ENCODE assay signal across 26 cellular contexts in the genomic region with DNA sequence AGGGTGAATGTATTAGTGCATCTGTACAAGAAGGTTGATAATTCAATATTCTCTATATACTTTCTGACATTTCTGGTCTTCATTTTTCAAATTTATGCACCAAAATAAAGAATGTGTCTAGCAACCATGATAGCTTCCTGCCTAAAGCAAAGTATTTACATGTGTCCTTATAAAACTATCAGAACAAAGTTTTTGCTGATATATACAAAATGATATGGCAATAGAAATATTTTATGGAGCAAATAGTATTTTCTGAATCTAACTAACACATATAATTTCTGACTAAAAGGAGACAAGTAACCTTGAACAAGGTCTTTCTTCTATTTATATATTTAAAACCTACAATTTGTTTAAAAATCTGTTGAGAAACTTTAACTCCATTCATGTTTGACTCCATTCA.
A peak's percentile ranks its signal among the peaks of the same experiment; 100 is the strongest.
DNase-seq lines count a peak whose midpoint lies in the region; ATAC-seq, FAIRE-seq and TF ChIP-seq lines count a peak whose summit lies in the region.
"Had no signal": no experiment of that assay in that cellular context is flagged by ENCODE, and none has a peak within 500 bp of the region (broad histone marks: within the 10 kb centered on the region; RNA-seq: fewer than 3 reads in every experiment).

No MANE protein-coding gene starts in this region.

- peaks cover 0 to 4% (median 0%) of the 10 kb centered on the region in 5 donors for H3K27me3 Mint-ChIP-seq in naive thymus-derived CD4-positive, alpha-beta T cell
- H3K27me3 Mint-ChIP-seq: CD4-positive, alpha-beta memory T cell; CD4-positive, CD25-positive, alpha-beta regulatory T cell; CD8-positive, alpha-beta memory T cell had no signal

- H3K9me3 Mint-ChIP-seq in naive thymus-derived CD4-positive, alpha-beta T cell, result no peaks in the 10 kb centered on the region
- H3K9me3 Mint-ChIP-seq: CD14-positive monocyte; CD4-positive, alpha-beta memory T cell; CD4-positive, CD25-positive, alpha-beta regulatory T cell; CD8-positive, alpha-beta memory T cell had no signal

- BruUV-seq in HepG2 (replicated peaks; lab: Mats Ljungman, UMichigan) (no TSS peak), IMR-90 (replicated peaks; lab: Mats Ljungman, UMichigan) (no TSS peak)

- no peak overlapping the region for H3K23ac ChIP-seq in IMR-90 (ENCODE audit: low read depth, low read length)

- DNase-seq in HepG2 (ENCODE audit: low spot score) (no peak), right lobe of liver (no peak), IMR-90 (no peak), hypothalamus (lab: John Stamatoyannopoulos, UW) (no peak)
- no peak for DNase-seq in naive thymus-derived CD4-positive, alpha-beta T cell
- DNase-seq in stimulated activated CD4-positive, alpha-beta T cell treated with anti-CD3 and anti-CD28 coated beads, Interleukin-2, amount 100 ng/mL, for 24 hours, result no peak
- DNase-seq: ACHN, BE2C, C1 segment of cervical spinal cord, COR-L47, DMS 273 treated with DMSO at 0.1 percent for 48 hours, DMS153, DMS53, DMS79, DND-41, EL, GF-D8 had no signal

- H2AFZ ChIP-seq in HepG2 (ENCODE audit: low read length), result no peak overlapping the region
- H2AFZ ChIP-seq in IMR-90 (replicated peaks; ENCODE audit: low read length, poor library complexity), result no peak overlapping the region

- no peak overlapping the region for H2BK5ac ChIP-seq in IMR-90 (ENCODE audit: low read depth, low read length, poor library complexity, severe bottlenecking)

- no peak for TF ChIP-seq EP300 in HepG2 (IDR thresholded peaks at IDR 0.05; ENCODE audit: low read depth in 2 of 2, low read length in 2 of 2)
- TF ChIP-seq EP300 in HepG2 (CRISPR knock-in tag; IDR thresholded peaks at IDR 0.05; ENCODE audit: borderline replicate concordance), result no peak

- H2AK9ac ChIP-seq in IMR-90 (replicated peaks; ENCODE audit: low read depth, low read length, poor library complexity), result no peak overlapping the region

- H3K56ac ChIP-seq in IMR-90 (ENCODE audit: extremely low read depth, insufficient read depth, low read length), result no peak overlapping the region

- no peak overlapping the region for H2BK120ac ChIP-seq in IMR-90 (ENCODE audit: low read depth, low read length)

- dilution Hi-C loops in IMR-90 (cut with HindIII; ENCODE audit: low sequenced_read_pairs, unreplicated experiment), result no loop called here

- peaks cover 2% of the 10 kb centered on the region; the same call in 1 of the 2 replicates for H3K9me1 ChIP-seq in IMR-90 (ENCODE audit: insufficient read depth, low read length)

- no peak overlapping the region for H3K27ac ChIP-seq in HepG2 (ENCODE audit: extremely low read length, insufficient read depth, low read length)
- H3K27ac ChIP-seq in right lobe of liver, result no peak overlapping the region
- no peak overlapping the region for H3K27ac ChIP-seq in IMR-90 (ENCODE audit: insufficient read depth, low read length)
- no peak overlapping the region for H3K27ac ChIP-seq in naive thymus-derived CD4-positive, alpha-beta T cell (ENCODE audit: low read depth, low read length)
- H3K27ac ChIP-seq: 22Rv1, BLaER1 had no signal

- H4K20me1 ChIP-seq in HepG2 (ENCODE audit: insufficient read depth, low read length) (no peaks in the 10 kb centered on the region), IMR-90 (ENCODE audit: insufficient read depth, low read length) (no peaks in the 10 kb centered on the region)
- H4K20me1 ChIP-seq: BLaER1 had no signal

- no peak overlapping the region for H2BK15ac ChIP-seq in IMR-90 (ENCODE audit: low read depth, low read length)

- peaks cover 0 to 7% (median 0%) of the 10 kb centered on the region in 5 donors for H3K36me3 Mint-ChIP-seq in naive thymus-derived CD4-positive, alpha-beta T cell
- H3K36me3 Mint-ChIP-seq: CD4-positive, alpha-beta memory T cell; CD4-positive, CD25-positive, alpha-beta regulatory T cell had no signal

- H3K79me1 ChIP-seq in IMR-90 (ENCODE audit: low read depth in 1 of 2, low read length in 2 of 2), result peaks cover 0 to 3% of the 10 kb centered on the region in 2 experiments; a peak in 2 of 4 replicates

- H3K4me1 ChIP-seq in HepG2 (ENCODE audit: insufficient read depth, low read length), result no peaks in the 10 kb centered on the region
- H3K4me1 ChIP-seq in right lobe of liver, result no peaks in the 10 kb centered on the region
- 0 out of 2 replicates have a peak, but pooled peaks cover 2% of the 10 kb centered on the region for H3K4me1 ChIP-seq in IMR-90 (ENCODE audit: control insufficient read depth, insufficient read depth, low read length)
- no peaks in the 10 kb centered on the region for H3K4me1 ChIP-seq in naive thymus-derived CD4-positive, alpha-beta T cell (ENCODE audit: control insufficient read depth in 2 of 2, insufficient read depth in 2 of 2, low read length in 2 of 2)
- H3K4me1 ChIP-seq: BLaER1 had no signal

- H3K79me2 ChIP-seq in HepG2 (ENCODE audit: insufficient read depth, low read length), result no peaks in the 10 kb centered on the region

- no peaks in the 10 kb centered on the region for H3K9me3 ChIP-seq in HepG2 (ENCODE audit: low read length)
- H3K9me3 ChIP-seq in right lobe of liver, result no peaks in the 10 kb centered on the region
- no peaks in the 10 kb centered on the region for H3K9me3 ChIP-seq in IMR-90 (ENCODE audit: control insufficient read depth, insufficient read depth, low read length)
- no peaks in the 10 kb centered on the region for H3K9me3 ChIP-seq in naive thymus-derived CD4-positive, alpha-beta T cell (ENCODE audit: control insufficient read depth in 2 of 3, low read length in 3 of 3)
- H3K9me3 ChIP-seq: BE2C, BLaER1 had no signal

- H3K4ac ChIP-seq in IMR-90 (ENCODE audit: low read depth, low read length), result no peak overlapping the region

- ATAC-seq in HepG2 (no peak), right lobe of liver (no peak), IMR-90 (ENCODE audit: low read depth) (no peak)
- ATAC-seq in naive thymus-derived CD4-positive, alpha-beta T cell, result no peak

- TF ChIP-seq RAD21 in HepG2 (CRISPR knock-in tag; IDR thresholded peaks at IDR 0.05) (no peak), IMR-90 (IDR thresholded peaks at IDR 0.05; ENCODE audit: low read length) (no peak)

- no peak overlapping the region for H2AK5ac ChIP-seq in IMR-90 (ENCODE audit: low read depth, low read length)

- no peak overlapping the region for H4K5ac ChIP-seq in IMR-90 (ENCODE audit: low read depth, low read length)

- no peak overlapping the region for H2BK20ac ChIP-seq in IMR-90 (ENCODE audit: low read depth, low read length)

- CTCF ChIA-PET in HepG2 (lab: Yijun Ruan, JAX; ENCODE audit: low intra/inter-chr PET ratio, low total read pairs) (no interaction called here), IMR-90 (lab: Yijun Ruan, JAX) (interaction anchor here (0.9 kb wide), 1 partner anchor 56 kb away, joined by 4 read pairs; no protein-coding TSS in a partner anchor)
- CTCF ChIA-PET in naive thymus-derived CD4-positive, alpha-beta T cell (lab: Charles Lee), result no interaction called here

- H3K27ac Mint-ChIP-seq in naive thymus-derived CD4-positive, alpha-beta T cell, result no peak overlapping the region
- H3K27ac Mint-ChIP-seq: CD14-positive monocyte; CD4-positive, alpha-beta memory T cell; CD4-positive, CD25-positive, alpha-beta regulatory T cell; CD8-positive, alpha-beta memory T cell had no signal

- H3K4me3 ChIP-seq in HepG2 (replicated peaks in 1 of 3; ENCODE audit: insufficient read depth in 1 of 3, low read depth in 2 of 3, low read length in 3 of 3), result no peak overlapping the region
- no peak overlapping the region for H3K4me3 ChIP-seq in right lobe of liver
- H3K4me3 ChIP-seq in IMR-90 (ENCODE audit: insufficient read depth, low read depth, low read length), result no peak overlapping the region
- H3K4me3 ChIP-seq in naive thymus-derived CD4-positive, alpha-beta T cell (ENCODE audit: low read length), result no peak overlapping the region
- H3K4me3 ChIP-seq: BLaER1 had no signal

- in situ Hi-C loops in HepG2 (cut with HindIII; ENCODE audit: extremely low pct_ligation_motif_present, low pct_unique_long_range_greater_than_20kb) (no loop called here), IMR-90 (cut with MboI; ENCODE audit: low sequenced_read_pairs) (no loop called here)

- H3K36me3 ChIP-seq in HepG2 (replicated peaks in 1 of 2; ENCODE audit: control insufficient read depth in 1 of 2, insufficient read depth in 2 of 2, low read length in 2 of 2), result no peaks in the 10 kb centered on the region
- no peaks in the 10 kb centered on the region for H3K36me3 ChIP-seq in right lobe of liver
- H3K36me3 ChIP-seq in IMR-90 (ENCODE audit: control insufficient read depth, insufficient read depth, low read length), result no peaks in the 10 kb centered on the region
- no peaks in the 10 kb centered on the region for H3K36me3 ChIP-seq in naive thymus-derived CD4-positive, alpha-beta T cell (ENCODE audit: control insufficient read depth in 2 of 3, insufficient read depth in 3 of 3, low read length in 3 of 3)
- H3K36me3 ChIP-seq: BE2C, BLaER1 had no signal

- H4K91ac ChIP-seq in IMR-90 (ENCODE audit: insufficient read depth, low read depth, low read length), result no peak overlapping the region

- FAIRE-seq in HepG2 (lab: Jason Lieb, UNC) (no peak), TTC549 (lab: Jason Lieb, UNC) (peak; percentile 31)
- FAIRE-seq: GM12891, GM19239 had no signal

- H3K9ac ChIP-seq in HepG2 (ENCODE audit: insufficient read depth, low read depth, low read length) (no peak overlapping the region), IMR-90 (ENCODE audit: low read depth, low read length) (no peak overlapping the region)
- H3K9ac ChIP-seq: BLaER1 had no signal

- H3K27me3 ChIP-seq in HepG2 (ENCODE audit: control insufficient read depth in 1 of 2, insufficient read depth in 2 of 2, low read length in 2 of 2) (no peaks in the 10 kb centered on the region), right lobe of liver (no peaks in the 10 kb centered on the region), IMR-90 (ENCODE audit: control insufficient read depth, insufficient read depth, low read length) (no peaks in the 10 kb centered on the region)
- no peaks in the 10 kb centered on the region for H3K27me3 ChIP-seq in naive thymus-derived CD4-positive, alpha-beta T cell (ENCODE audit: control insufficient read depth in 2 of 2, insufficient read depth in 2 of 2, low read length in 2 of 2)
- H3K27me3 ChIP-seq: BE2C, BLaER1 had no signal

- POLR2A ChIA-PET in HepG2 (lab: Yijun Ruan, JAX), result no interaction called here
- POLR2A ChIA-PET in IMR-90 (lab: Charles Lee; ENCODE audit: unreplicated experiment), result no interaction called here
- POLR2A ChIA-PET in naive thymus-derived CD4-positive, alpha-beta T cell (lab: Charles Lee), result no interaction called here

- H3K4me1 Mint-ChIP-seq in naive thymus-derived CD4-positive, alpha-beta T cell, result peaks cover 0 to 16% (median 8%) of the 10 kb centered on the region in 7 donors
- H3K4me1 Mint-ChIP-seq: CD14-positive monocyte; CD4-positive, alpha-beta memory T cell had no signal

- H3K14ac ChIP-seq in IMR-90 (replicated peaks; ENCODE audit: low read depth, low read length), result no peak overlapping the region

- intact Hi-C loops in HepG2 (cut with micrococcal nuclease; ENCODE audit: unreplicated experiment) (no loop called here), right lobe of liver (cut with DNase I) (no loop called here), IMR-90 (cut with micrococcal nuclease) (no loop called here)
- intact Hi-C loops in naive thymus-derived CD4-positive, alpha-beta T cell (cut with micrococcal nuclease), result no loop called here

- TF ChIP-seq CTCF in HepG2 (CRISPR knock-in tag; IDR thresholded peaks at IDR 0.05) (no peak), right lobe of liver (IDR thresholded peaks at IDR 0.05) (no peak), IMR-90 (conservative IDR thresholded peaks at IDR 0.05; ENCODE audit: low read depth, low read length) (no peak)

- H4K8ac ChIP-seq in IMR-90 (ENCODE audit: low read depth in 2 of 2, low read length in 2 of 2), result no peak overlapping the region

- no peak for TF ChIP-seq POLR2A in HepG2 (IDR thresholded peaks at IDR 0.05; ENCODE audit: insufficient read depth in 1 of 2, low read depth in 2 of 2, low read length in 2 of 2)
- TF ChIP-seq POLR2A in right lobe of liver (IDR thresholded peaks at IDR 0.05), result no peak
- no peak for TF ChIP-seq POLR2A in IMR-90 (IDR thresholded peaks at IDR 0.05; ENCODE audit: low read depth, low read length)

- H3K4me3 Mint-ChIP-seq in naive thymus-derived CD4-positive, alpha-beta T cell, result no peak overlapping the region
- H3K4me3 Mint-ChIP-seq: CD14-positive monocyte; CD4-positive, alpha-beta memory T cell; CD4-positive, CD25-positive, alpha-beta regulatory T cell; CD8-positive, alpha-beta memory T cell had no signal

- no peak overlapping the region for H3K4me2 ChIP-seq in HepG2 (ENCODE audit: low read depth, low read length)
- no peak overlapping the region for H3K4me2 ChIP-seq in IMR-90 (ENCODE audit: low read depth, low read length)
- H3K4me2 ChIP-seq: BLaER1 had no signal

- no peak overlapping the region for H3K18ac ChIP-seq in IMR-90 (ENCODE audit: low read depth, low read length)
